10 cellular contexts compared by ENCODE assay signal in the genomic region with DNA sequence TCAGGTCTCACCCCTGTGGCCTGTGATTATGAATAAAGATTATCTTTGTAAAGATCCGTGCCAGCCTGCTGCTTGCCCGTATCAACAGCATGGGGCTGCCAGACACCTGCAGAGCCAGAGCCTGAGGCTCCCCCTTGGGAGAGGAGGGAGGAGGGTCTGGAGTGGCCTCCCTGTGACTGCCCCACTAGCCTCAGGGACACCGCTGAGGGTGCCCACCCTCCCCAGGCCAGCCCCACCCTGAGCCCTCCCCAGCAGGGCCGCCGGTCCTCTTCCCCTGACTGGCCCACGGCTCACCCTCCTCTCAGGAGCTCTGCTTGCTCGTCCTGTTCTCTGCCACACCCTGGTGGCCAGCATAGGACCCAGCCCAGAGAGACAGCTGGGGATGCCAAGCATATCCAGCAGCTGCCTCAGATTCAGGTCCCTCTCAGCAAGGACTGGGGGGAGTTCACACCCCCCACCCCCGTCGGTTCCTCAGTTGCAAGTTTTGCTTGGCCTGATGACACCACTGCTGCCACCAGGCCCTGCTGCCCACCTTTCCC. TPM values are rescaled to one million over a fixed set of nuclear protein-coding genes. Genes with fewer than 3 reads are reported as not detected.
DNase-seq lines count a peak whose midpoint lies in the region; ATAC-seq, FAIRE-seq and TF ChIP-seq lines count a peak whose summit lies in the region.
"Had no signal": no experiment of that assay in that cellular context is flagged by ENCODE, and none has a peak within 500 bp of the region (broad histone marks: within the 10 kb centered on the region; RNA-seq: fewer than 3 reads in every experiment).

No MANE protein-coding gene starts in this region.

- H3K36me3 ChIP-seq in bronchial epithelial cell (ENCODE audit: control insufficient read depth, insufficient read depth, low read length) (peaks cover 21% of the 10 kb centered on the region), testis (ENCODE audit: low read depth, missing control alignments) (no peaks in the 10 kb centered on the region)

- H3K4me1 ChIP-seq in testis, result peaks cover 26% of the 10 kb centered on the region

- peaks cover 25% of the 10 kb centered on the region for H3K4me1 Mint-ChIP-seq in CD4-positive, alpha-beta T cell (ENCODE audit: low read depth)
- H3K4me1 Mint-ChIP-seq in nephron progenitor cell, result peaks cover 33% of the 10 kb centered on the region

- H3K27ac ChIP-seq in CD4-positive, alpha-beta T cell (ENCODE audit: low read depth, low read length), result peak overlapping the region; percentile 86
- H3K27ac ChIP-seq in testis, result no peak overlapping the region

- intact Hi-C loops in CD4-positive, alpha-beta T cell (cut with DNase I, micrococcal nuclease), result no loop called here
- intact Hi-C loops in testis (cut with DNase I; ENCODE audit: low total_unique reads), result no loop called here

- peak overlapping the region; percentile 100 for H3K4me3 ChIP-seq in LNCaP clone FGC (ENCODE audit: low read depth, low read length)
- no peak overlapping the region for H3K4me3 ChIP-seq in bronchial epithelial cell (ENCODE audit: low read depth, low read length)
- no peak overlapping the region for H3K4me3 ChIP-seq in testis

- no peak for DNase-seq in CD4-positive, alpha-beta T cell
- DNase-seq in LNCaP clone FGC (ENCODE audit: low read depth), result no peak
- no peak for DNase-seq in bronchial epithelial cell (ENCODE audit: low read depth)
- no peak for DNase-seq in nephron progenitor cell
- no peak for DNase-seq in NCI-H345 (lab: John Stamatoyannopoulos, UW)
- no peak for DNase-seq in NCI-H2227 treated with DMSO at 0.1 percent for 48 hours (lab: John Stamatoyannopoulos, UW)
- DNase-seq in NCI-H2081 (lab: John Stamatoyannopoulos, UW), result no peak
- DNase-seq in testis, result no peak
- DNase-seq: occipital lobe had no signal

- no peak for ATAC-seq in CD4-positive, alpha-beta T cell (ENCODE audit: poor library complexity)
- ATAC-seq: activated CD4-positive, CD25-positive, alpha-beta regulatory T cell treated with anti-CD3 and anti-CD28 coated beads, Interleukin-2, amount 50 U/mL, for 24 hours had no signal

- TF ChIP-seq CTCF in CD4-positive, alpha-beta T cell (IDR thresholded peaks at IDR 0.05), result no peak
- TF ChIP-seq CTCF in LNCaP clone FGC (IDR thresholded peaks at IDR 0.05; ENCODE audit: control insufficient read depth, extremely low read depth, insufficient read depth) (peak; percentile 64), bronchial epithelial cell (IDR thresholded peaks at IDR 0.05; ENCODE audit: insufficient read depth, low read length, severe bottlenecking) (peak; percentile 29), nephron progenitor cell (IDR thresholded peaks at IDR 0.05) (no peak), testis (IDR thresholded peaks at IDR 0.05) (no peak)

- no peak for TF ChIP-seq POLR2A in testis (IDR thresholded peaks at IDR 0.05)

- no peaks in the 10 kb centered on the region for H3K27me3 Mint-ChIP-seq in CD4-positive, alpha-beta T cell
- no peaks in the 10 kb centered on the region for H3K27me3 Mint-ChIP-seq in nephron progenitor cell (ENCODE audit: low read depth, poor library complexity)

- FAIRE-seq in bronchial epithelial cell (lab: Jason Lieb, UNC), result no peak

- POLR2A ChIA-PET in CD4-positive, alpha-beta T cell (lab: Charles Lee), result interaction anchor here (1.3 to 3.5 kb wide), 3 partner anchors 33 to 50 kb away, joined by 3 to 22 read pairs (median 17); partner anchors contain the start of genes RNF208 and TUBB4B

- peak overlapping the region; percentile 94 for H3K4me3 Mint-ChIP-seq in CD4-positive, alpha-beta T cell
- peak overlapping the region; percentile 79 for H3K4me3 Mint-ChIP-seq in nephron progenitor cell

- 71 to 76% methylated on average over 9 of the region's 9 CpGs for WGBS in testis, 2 donors

- H3K9me3 Mint-ChIP-seq in CD4-positive, alpha-beta T cell, result no peaks in the 10 kb centered on the region
- no peaks in the 10 kb centered on the region for H3K9me3 Mint-ChIP-seq in nephron progenitor cell

- peaks cover 37% of the 10 kb centered on the region for H3K36me3 Mint-ChIP-seq in CD4-positive, alpha-beta T cell (ENCODE audit: low read depth)
- H3K36me3 Mint-ChIP-seq in nephron progenitor cell (ENCODE audit: low read depth), result peaks cover 4% of the 10 kb centered on the region

- peak overlapping the region; percentile 67 for H3K27ac Mint-ChIP-seq in CD4-positive, alpha-beta T cell
- H3K27ac Mint-ChIP-seq in nephron progenitor cell, result no peak overlapping the region

- H3K27me3 ChIP-seq in CD4-positive, alpha-beta T cell (ENCODE audit: control insufficient read depth, insufficient read depth, low read length), result no peaks in the 10 kb centered on the region
- H3K27me3 ChIP-seq in bronchial epithelial cell (ENCODE audit: control insufficient read depth, insufficient read depth, low read length) (no peaks in the 10 kb centered on the region), testis (no peaks in the 10 kb centered on the region)

- H3K9me3 ChIP-seq in CD4-positive, alpha-beta T cell (ENCODE audit: control insufficient read depth, low read length), result no peaks in the 10 kb centered on the region
- no peaks in the 10 kb centered on the region for H3K9me3 ChIP-seq in testis

- CTCF ChIA-PET in CD4-positive, alpha-beta T cell (lab: Charles Lee), result interaction anchor here (1.2 to 2.8 kb wide), 3 partner anchors 10 to 155 kb away, joined by 3 to 9 read pairs (median 6); partner anchors contain the start of gene TPRN

RNA-seq across cellular contexts. Expression of gene SSNA1, which starts 1.9 kb away (rescaled TPM):
- total RNA-seq in CD4-positive, alpha-beta T cell, result 10 to 100 TPM; 30.1 to 30.5 TPM
- total RNA-seq in bronchial epithelial cell (97.9 and 127 TPM in 2 replicates), testis (100 to 1,000 TPM; 134 to 137 TPM)
- polyA plus RNA-seq in testis (ENCODE audit: insufficient read depth, low read depth, low replicate concordance), result 211 TPM

RNA-seq across cellular contexts. Expression of gene ANAPC2, which starts 2.0 kb away (rescaled TPM):
- 100 to 1,000 TPM; 144 to 149 TPM for total RNA-seq in CD4-positive, alpha-beta T cell
- 20.5 and 23.2 TPM in 2 replicates for total RNA-seq in bronchial epithelial cell
- total RNA-seq in testis, result 10 to 100 TPM; 91.0 to 98.5 TPM
- 80.6 TPM for polyA plus RNA-seq in testis (ENCODE audit: insufficient read depth, low read depth, low replicate concordance)

RNA-seq across cellular contexts. Expression of gene TPRN, which starts 10.2 kb away (rescaled TPM):
- total RNA-seq in CD4-positive, alpha-beta T cell, result 1 to 10 TPM; 6.1 to 8.6 TPM
- total RNA-seq in bronchial epithelial cell (3.2 and 4.5 TPM in 2 replicates), testis (10 to 100 TPM; 25.9 to 35.2 TPM)
- polyA plus RNA-seq in testis (ENCODE audit: insufficient read depth, low read depth, low replicate concordance), result 17.2 TPM

RNA-seq across cellular contexts. Expression of gene TMEM203, which starts 15.1 kb away (rescaled TPM):
- total RNA-seq in CD4-positive, alpha-beta T cell, result 10 to 100 TPM; 18.2 to 18.7 TPM
- total RNA-seq in bronchial epithelial cell, result 38.0 and 39.2 TPM in 2 replicates
- total RNA-seq in testis, result 10 to 100 TPM; 48.0 to 51.2 TPM
- polyA plus RNA-seq in testis (ENCODE audit: insufficient read depth, low read depth, low replicate concordance), result 36.3 TPM

RNA-seq across cellular contexts. Expression of gene NDOR1, which starts 15.1 kb away (rescaled TPM):
- 10 to 100 TPM; 22.8 to 25.3 TPM for total RNA-seq in CD4-positive, alpha-beta T cell
- 2.6 and 3.6 TPM in 2 replicates for total RNA-seq in bronchial epithelial cell
- total RNA-seq in testis, result 10 to 100 TPM; 27.5 to 29.1 TPM
- polyA plus RNA-seq in testis (ENCODE audit: insufficient read depth, low read depth, low replicate concordance), result 21.9 TPM

Comparison
In these comparisons a context has a peak if more than half of its experiments do, and no peak if none do; other contexts are left out.
1. CTCF ChIP-seq: peak in LNCaP clone FGC (single experiment) and bronchial epithelial cell (single experiment); none in CD4-positive, alpha-beta T cell (single experiment), nephron progenitor cell (single experiment) and testis (0 of 3).